Comparison of ENCODE assay signal across 27 cellular contexts in genomic region chr22:44287121-44287693, GRCh38. TPM values are rescaled to one million over a fixed set of nuclear protein-coding genes. Genes with fewer than 3 reads are reported as not detected.
"Had no signal": no experiment of that assay in that cellular context is flagged by ENCODE, and none has a peak within 500 bp of the region (broad histone marks: within the 10 kb centered on the region; RNA-seq: fewer than 3 reads in every experiment).

No MANE protein-coding gene starts in this region.

- H3K4me2 ChIP-seq: hepatocyte had no signal

- H3K79me2 ChIP-seq: hepatocyte had no signal

- H3K27me3 ChIP-seq: brain microvascular endothelial cell, hepatocyte, pancreas, tibial nerve had no signal

- H3K4me3 ChIP-seq: coronary artery, dorsolateral prefrontal cortex, gastroesophageal sphincter, hepatocyte, left ventricle myocardium inferior, lung, mucosa of descending colon, pancreas, prostate gland, spleen, tibial nerve had no signal

- H2AFZ ChIP-seq: hepatocyte had no signal

- H3K27ac ChIP-seq: brain microvascular endothelial cell, coronary artery, gastroesophageal sphincter, hepatocyte, left ventricle myocardium inferior, pancreas, prostate gland, spleen, tibial nerve had no signal

- H3K9me3 ChIP-seq: gastroesophageal sphincter, left ventricle myocardium inferior, mucosa of descending colon, pancreas, prostate gland, spleen, tibial nerve had no signal

- H3K36me3 ChIP-seq: brain microvascular endothelial cell, gastroesophageal sphincter, left ventricle myocardium inferior, pancreas, prostate gland, spleen, tibial nerve had no signal

- H3K4me1 ChIP-seq: gastroesophageal sphincter, left ventricle myocardium inferior, pancreas, prostate gland had no signal

- DNase-seq: activated CD4-positive, alpha-beta memory T cell treated with anti-CD3 and anti-CD28 coated beads, Interleukin-2, amount 10 ng/mL, durations not matched to agents 7 days and 5 days; activated CD4-positive, alpha-beta T cell treated with anti-CD3 and anti-CD28 coated beads, Interleukin-2, amount 10 ng/mL, durations not matched to agents 24 days and 14 days; activated CD4-positive, CD25-positive, alpha-beta regulatory T cell treated with anti-CD3 and anti-CD28 coated beads, Interleukin-2, amount 50 U/mL, for 72 hours; activated CD8-positive, alpha-beta memory T cell treated with anti-CD3 and anti-CD28 coated beads, Interleukin-2, amount 50 U/mL, for 48 hours; activated gamma-delta T cell treated with Interleukin-2 at 50 U/mL for 16 hours; activated naive CD4-positive, alpha-beta T cell treated with anti-CD3 and anti-CD28 coated beads, Interleukin-2, amount 50 U/mL, for 16 hours; activated T-cell treated with anti-CD3 and anti-CD28 coated beads, Interleukin-2, amount 50 U/mL, for 24 hours; amniotic stem cell; brain microvascular endothelial cell; effector memory CD4-positive, alpha-beta T cell; islet precursor cell; left ventricle myocardium inferior; mucosa of descending colon; retina; spleen; stimulated activated naive CD4-positive, alpha-beta T cell; T-helper 17 cell; T1000 had no signal

RNA-seq across cellular contexts. Expression of gene SHISAL1, which starts 25.5 kb away (rescaled TPM):
- total RNA-seq: activated CD4-positive, alpha-beta memory T cell treated with anti-CD3 and anti-CD28 coated beads, Interleukin-2, amount 10 ng/mL, durations not matched to agents 7 days and 5 days; activated CD4-positive, alpha-beta T cell treated with anti-CD3 and anti-CD28 coated beads, Interleukin-2, amount 10 ng/mL, durations not matched to agents 24 days and 14 days; epithelial cell of proximal tubule; T-helper 17 cell had no signal
